ENCODE assay signal across 1 cellular context in genomic region chr12:12306-12705, GRCh38.
A peak's percentile ranks its signal among the peaks of the same experiment; 100 is the strongest.
TF ChIP-seq lines count a peak whose summit lies in the region.

No MANE protein-coding gene starts in this region.

TF ChIP-seq in HepG2, 621 proteins besides CTCF, POLR2A, EP300 and RAD21:
- TF ChIP-seq, protein P1, sequence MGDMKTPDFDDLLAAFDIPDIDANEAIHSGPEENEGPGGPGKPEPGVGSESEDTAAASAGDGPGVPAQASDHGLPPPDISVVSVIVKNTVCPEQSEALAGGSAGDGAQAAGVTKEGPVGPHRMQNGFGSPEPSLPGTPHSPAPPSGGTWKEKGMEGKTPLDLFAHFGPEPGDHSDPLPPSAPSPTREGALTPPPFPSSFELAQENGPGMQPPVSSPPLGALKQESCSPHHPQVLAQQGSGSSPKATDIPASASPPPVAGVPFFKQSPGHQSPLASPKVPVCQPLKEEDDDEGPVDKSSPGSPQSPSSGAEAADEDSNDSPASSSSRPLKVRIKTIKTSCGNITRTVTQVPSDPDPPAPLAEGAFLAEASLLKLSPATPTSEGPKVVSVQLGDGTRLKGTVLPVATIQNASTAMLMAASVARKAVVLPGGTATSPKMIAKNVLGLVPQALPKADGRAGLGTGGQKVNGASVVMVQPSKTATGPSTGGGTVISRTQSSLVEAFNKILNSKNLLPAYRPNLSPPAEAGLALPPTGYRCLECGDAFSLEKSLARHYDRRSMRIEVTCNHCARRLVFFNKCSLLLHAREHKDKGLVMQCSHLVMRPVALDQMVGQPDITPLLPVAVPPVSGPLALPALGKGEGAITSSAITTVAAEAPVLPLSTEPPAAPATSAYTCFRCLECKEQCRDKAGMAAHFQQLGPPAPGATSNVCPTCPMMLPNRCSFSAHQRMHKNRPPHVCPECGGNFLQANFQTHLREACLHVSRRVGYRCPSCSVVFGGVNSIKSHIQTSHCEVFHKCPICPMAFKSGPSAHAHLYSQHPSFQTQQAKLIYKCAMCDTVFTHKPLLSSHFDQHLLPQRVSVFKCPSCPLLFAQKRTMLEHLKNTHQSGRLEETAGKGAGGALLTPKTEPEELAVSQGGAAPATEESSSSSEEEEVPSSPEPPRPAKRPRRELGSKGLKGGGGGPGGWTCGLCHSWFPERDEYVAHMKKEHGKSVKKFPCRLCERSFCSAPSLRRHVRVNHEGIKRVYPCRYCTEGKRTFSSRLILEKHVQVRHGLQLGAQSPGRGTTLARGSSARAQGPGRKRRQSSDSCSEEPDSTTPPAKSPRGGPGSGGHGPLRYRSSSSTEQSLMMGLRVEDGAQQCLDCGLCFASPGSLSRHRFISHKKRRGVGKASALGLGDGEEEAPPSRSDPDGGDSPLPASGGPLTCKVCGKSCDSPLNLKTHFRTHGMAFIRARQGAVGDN (CRISPR knock-in tag; IDR thresholded peaks at IDR 0.05), result peak; percentile 7; the same call in 1 of the 2 replicates
- TF ChIP-seq, protein P2, sequence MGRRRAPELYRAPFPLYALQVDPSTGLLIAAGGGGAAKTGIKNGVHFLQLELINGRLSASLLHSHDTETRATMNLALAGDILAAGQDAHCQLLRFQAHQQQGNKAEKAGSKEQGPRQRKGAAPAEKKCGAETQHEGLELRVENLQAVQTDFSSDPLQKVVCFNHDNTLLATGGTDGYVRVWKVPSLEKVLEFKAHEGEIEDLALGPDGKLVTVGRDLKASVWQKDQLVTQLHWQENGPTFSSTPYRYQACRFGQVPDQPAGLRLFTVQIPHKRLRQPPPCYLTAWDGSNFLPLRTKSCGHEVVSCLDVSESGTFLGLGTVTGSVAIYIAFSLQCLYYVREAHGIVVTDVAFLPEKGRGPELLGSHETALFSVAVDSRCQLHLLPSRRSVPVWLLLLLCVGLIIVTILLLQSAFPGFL (CRISPR knock-in tag; IDR thresholded peaks at IDR 0.05), result 0 out of 2 replicates have a peak, but pooled peaks have one; percentile 34
- TF ChIP-seq NFAT5 (CRISPR knock-in tag; IDR thresholded peaks at IDR 0.05), result peak; percentile 41; the same call in 1 of the 2 replicates
